In the genomic region with DNA sequence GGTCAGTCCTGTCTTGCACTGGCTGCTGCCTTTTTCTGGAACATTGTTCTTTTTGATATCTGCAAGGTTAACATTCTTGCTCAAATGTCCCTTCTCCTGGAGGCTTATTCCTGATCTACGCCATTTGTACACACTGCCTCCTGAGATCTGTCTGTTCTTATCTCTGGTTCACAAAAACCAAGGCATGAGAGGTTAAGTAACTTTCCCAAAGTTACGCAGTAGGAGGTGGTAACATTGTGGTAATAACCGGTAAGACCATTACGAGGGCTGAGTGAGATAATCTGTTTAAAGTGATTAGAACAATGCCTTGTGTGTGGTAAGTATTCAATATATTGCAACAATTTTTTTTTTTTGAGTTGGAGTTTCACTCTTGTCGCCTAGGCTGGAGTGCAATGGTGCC, we compare ENCODE assay signal across 6 cellular contexts.
"Had no signal": no experiment of that assay in that cellular context is flagged by ENCODE, and none has a peak within 500 bp of the region (broad histone marks: within the 10 kb centered on the region; RNA-seq: fewer than 3 reads in every experiment).

No MANE protein-coding gene starts in this region.

- DNase-seq: KBM-7, KG1 had no signal

- ATAC-seq: HepG2 had no signal

- H3K9ac ChIP-seq: KMS-11 had no signal

- H3K27ac ChIP-seq: HL-60, KMS-11 had no signal

- FAIRE-seq: HepG2, HTR-8/SVneo had no signal

- H3K4me2 ChIP-seq: KMS-11 had no signal
